ENCODE assay signal across 15 cellular contexts in the genomic region with DNA sequence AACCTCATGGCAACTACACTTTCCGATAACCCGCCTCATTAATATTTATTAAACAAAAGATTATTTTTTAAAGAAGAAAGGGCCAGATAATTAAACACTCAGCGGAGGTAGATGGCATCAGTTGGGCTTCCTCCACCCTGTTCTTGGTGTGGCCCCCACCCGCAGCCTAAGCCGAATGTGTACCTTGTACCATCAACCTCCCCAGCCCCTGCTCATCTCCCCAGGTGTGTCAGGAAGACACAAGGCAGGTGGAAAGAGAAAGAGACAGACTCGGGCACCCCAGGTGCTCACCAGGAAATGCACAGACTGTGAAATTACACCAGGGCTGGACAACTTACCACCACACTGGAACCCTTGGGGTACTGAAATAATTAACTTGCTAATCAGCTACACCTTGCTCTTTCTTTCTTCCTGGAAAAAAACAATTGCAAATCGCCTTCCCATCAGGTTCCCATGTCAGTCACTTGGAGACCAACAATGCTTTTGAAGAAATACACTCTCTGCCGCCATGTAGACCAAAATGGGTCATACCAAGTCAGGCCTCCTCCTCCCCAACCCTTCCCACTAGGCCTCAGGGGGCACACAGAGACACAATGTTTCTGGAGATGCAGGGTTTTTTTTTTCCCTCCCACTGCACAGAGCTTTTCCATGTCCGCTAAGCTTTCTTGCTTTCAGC. TPM values are rescaled to one million over a fixed set of nuclear protein-coding genes. Genes with fewer than 3 reads are reported as not detected.
DNase-seq lines count a peak whose midpoint lies in the region; ATAC-seq and TF ChIP-seq lines count a peak whose summit lies in the region.
"Had no signal": no experiment of that assay in that cellular context is flagged by ENCODE, and none has a peak within 500 bp of the region (broad histone marks: within the 10 kb centered on the region; RNA-seq: fewer than 3 reads in every experiment).

No MANE protein-coding gene starts in this region.

- peaks cover 70% of the 10 kb centered on the region for H3K27me3 Mint-ChIP-seq in activated CD8-positive, alpha-beta T cell treated with anti-CD3 and anti-CD28 coated beads for 36 hours
- peaks cover 35 to 47% (median 36%) of the 10 kb centered on the region in 3 donors for H3K27me3 Mint-ChIP-seq in immature natural killer cell (ENCODE audit: low read depth in 3 of 3)
- peaks cover 81% of the 10 kb centered on the region for H3K27me3 Mint-ChIP-seq in activated CD8-positive, alpha-beta memory T cell treated with anti-CD3 and anti-CD28 coated beads, Interleukin-2, amount 10 ng/mL, durations not matched to agents 7 days and 5 days

- intact Hi-C loops in activated CD8-positive, alpha-beta T cell treated with anti-CD3 and anti-CD28 coated beads for 36 hours (cut with micrococcal nuclease) = no loop called here

- peak overlapping the region; percentile 2 for H3K4me3 Mint-ChIP-seq in activated CD8-positive, alpha-beta T cell treated with anti-CD3 and anti-CD28 coated beads for 36 hours
- peak overlapping the region in 4 of 5 donors; percentile 65 to 85 (median 74) for H3K4me3 Mint-ChIP-seq in immature natural killer cell
- H3K4me3 Mint-ChIP-seq in activated CD8-positive, alpha-beta memory T cell treated with anti-CD3 and anti-CD28 coated beads, Interleukin-2, amount 10 ng/mL, durations not matched to agents 7 days and 5 days = no peak overlapping the region

- H3K4me3 ChIP-seq in HUES48 (ENCODE audit: low read depth, low read length) = 0 out of 2 replicates have a peak overlapping the region, but pooled peaks have one; percentile 12
- H3K4me3 ChIP-seq: MG63 had no signal

- peaks cover 74% of the 10 kb centered on the region for H3K27me3 ChIP-seq in HUES48 (ENCODE audit: control insufficient read depth, insufficient read depth, low read length)

- CTCF ChIA-PET in activated CD8-positive, alpha-beta T cell treated with anti-CD3 and anti-CD28 coated beads for 36 hours (lab: Charles Lee) = no interaction called here
- CTCF ChIA-PET in activated CD8-positive, alpha-beta memory T cell treated with anti-CD3 and anti-CD28 coated beads, Interleukin-2, amount 10 ng/mL, durations not matched to agents 7 days and 5 days (lab: Charles Lee) = no interaction called here

- H3K27ac Mint-ChIP-seq in activated CD8-positive, alpha-beta T cell treated with anti-CD3 and anti-CD28 coated beads for 36 hours = no peak overlapping the region
- H3K27ac Mint-ChIP-seq in immature natural killer cell = no peak overlapping the region
- no peak overlapping the region for H3K27ac Mint-ChIP-seq in activated CD8-positive, alpha-beta memory T cell treated with anti-CD3 and anti-CD28 coated beads, Interleukin-2, amount 10 ng/mL, durations not matched to agents 7 days and 5 days

- no peaks in the 10 kb centered on the region for H3K36me3 Mint-ChIP-seq in activated CD8-positive, alpha-beta T cell treated with anti-CD3 and anti-CD28 coated beads for 36 hours (ENCODE audit: low read depth)
- peaks cover 0 to 8% (median 5%) of the 10 kb centered on the region in 3 donors for H3K36me3 Mint-ChIP-seq in immature natural killer cell
- H3K36me3 Mint-ChIP-seq in activated CD8-positive, alpha-beta memory T cell treated with anti-CD3 and anti-CD28 coated beads, Interleukin-2, amount 10 ng/mL, durations not matched to agents 7 days and 5 days = peaks cover 2% of the 10 kb centered on the region

- H3K4me1 ChIP-seq in HUES48 (ENCODE audit: control insufficient read depth, insufficient read depth, low read length) = peaks cover 44% of the 10 kb centered on the region

- H3K9ac ChIP-seq in HUES48 (ENCODE audit: low read depth, low read length) = no peak overlapping the region

- POLR2A ChIA-PET in activated CD8-positive, alpha-beta T cell treated with anti-CD3 and anti-CD28 coated beads for 36 hours (lab: Charles Lee) = interaction anchor here (1.1 kb wide), 1 partner anchor 47 kb away, joined by 3 read pairs; no protein-coding TSS in a partner anchor

- H3K27ac ChIP-seq in HUES48 (ENCODE audit: low read depth, low read length) = no peak overlapping the region
- H3K27ac ChIP-seq: Peyer's patch had no signal

- no peaks in the 10 kb centered on the region for H3K36me3 ChIP-seq in HUES48 (ENCODE audit: control insufficient read depth, insufficient read depth, low read length)
- H3K36me3 ChIP-seq: MG63, Peyer's patch had no signal

- ATAC-seq in activated CD8-positive, alpha-beta T cell treated with anti-CD3 and anti-CD28 coated beads for 36 hours = no peak
- ATAC-seq in activated CD8-positive, alpha-beta memory T cell treated with anti-CD3 and anti-CD28 coated beads, Interleukin-2, amount 10 ng/mL, durations not matched to agents 7 days and 5 days = no peak
- ATAC-seq in HG02678 (IDR thresholded peaks at IDR 0.05; ENCODE audit: unreplicated experiment) = no peak

- no peaks in the 10 kb centered on the region for H3K9me3 ChIP-seq in HUES48 (ENCODE audit: control insufficient read depth, insufficient read depth, low read length)
- H3K9me3 ChIP-seq: MG63, Peyer's patch had no signal

- no peak for TF ChIP-seq CTCF in activated CD8-positive, alpha-beta T cell treated with anti-CD3 and anti-CD28 coated beads for 36 hours (IDR thresholded peaks at IDR 0.05)

- H3K9me3 Mint-ChIP-seq in activated CD8-positive, alpha-beta T cell treated with anti-CD3 and anti-CD28 coated beads for 36 hours = no peaks in the 10 kb centered on the region
- peaks cover 0 to 3% (median 0%) of the 10 kb centered on the region in 6 donors for H3K9me3 Mint-ChIP-seq in immature natural killer cell
- H3K9me3 Mint-ChIP-seq in activated CD8-positive, alpha-beta memory T cell treated with anti-CD3 and anti-CD28 coated beads, Interleukin-2, amount 10 ng/mL, durations not matched to agents 7 days and 5 days (ENCODE audit: low read depth) = no peaks in the 10 kb centered on the region
- H3K9me3 Mint-ChIP-seq: central memory CD8-positive, alpha-beta T cell had no signal

- H3K4me1 Mint-ChIP-seq in activated CD8-positive, alpha-beta T cell treated with anti-CD3 and anti-CD28 coated beads for 36 hours (ENCODE audit: low read depth) = peaks cover 29% of the 10 kb centered on the region
- peaks cover 33 to 34% of the 10 kb centered on the region in 2 donors for H3K4me1 Mint-ChIP-seq in immature natural killer cell
- H3K4me1 Mint-ChIP-seq in activated CD8-positive, alpha-beta memory T cell treated with anti-CD3 and anti-CD28 coated beads, Interleukin-2, amount 10 ng/mL, durations not matched to agents 7 days and 5 days = peaks cover 18% of the 10 kb centered on the region

- DNase-seq in activated CD8-positive, alpha-beta T cell treated with anti-CD3 and anti-CD28 coated beads for 36 hours = no peak
- DNase-seq in immature natural killer cell = no peak
- peak; percentile 51 for DNase-seq in retina
- no peak for DNase-seq in T-helper 9 cell
- DNase-seq in activated CD8-positive, alpha-beta memory T cell treated with anti-CD3 and anti-CD28 coated beads, Interleukin-2, amount 10 ng/mL, durations not matched to agents 7 days and 5 days = no peak
- DNase-seq: activated CD8-positive, alpha-beta memory T cell treated with anti-CD3 and anti-CD28 coated beads, Interleukin-2, amount 50 U/mL, for 4 hours; foreskin melanocyte; MG63; NCI-H2029; NCI-H526; Peyer's patch; stimulated activated CD4-positive, alpha-beta T cell treated with anti-CD3 and anti-CD28 coated beads, Interleukin-12 subunit alpha, Interleukin-12 subunit beta, amount 100 ng/mL, for 4 hours had no signal

RNA-seq across cellular contexts. Expression of a gene that starts 8.7 kb away (rescaled TPM):
- not detected for total RNA-seq in activated CD8-positive, alpha-beta T cell treated with anti-CD3 and anti-CD28 coated beads for 36 hours
- polyA plus RNA-seq in immature natural killer cell = not detected
- under 1 TPM in 1 of 2 experiments, not detected in 1; 0.66 TPM for total RNA-seq in activated CD8-positive, alpha-beta memory T cell treated with anti-CD3 and anti-CD28 coated beads, Interleukin-2, amount 10 ng/mL, durations not matched to agents 7 days and 5 days
- total RNA-seq: Peyer's patch had no signal

RNA-seq across cellular contexts. Expression of a gene that starts 20.2 kb away (rescaled TPM):
- 10 to 100 TPM; 81.8 to 90.3 TPM for total RNA-seq in activated CD8-positive, alpha-beta T cell treated with anti-CD3 and anti-CD28 coated beads for 36 hours
- polyA plus RNA-seq in immature natural killer cell = 100 to 1,000 TPM in 1 of 3 donors, 10 to 100 TPM in 2; 54.2 to 109 (median 61.0) TPM
- total RNA-seq in activated CD8-positive, alpha-beta memory T cell treated with anti-CD3 and anti-CD28 coated beads, Interleukin-2, amount 10 ng/mL, durations not matched to agents 7 days and 5 days = 10 to 100 TPM; 78.7 to 84.5 TPM
